In genomic region chr6:167094436-167094819, GRCh38 we compare ENCODE assay signal across 8 cellular contexts. TPM values are rescaled to one million over a fixed set of nuclear protein-coding genes. Genes with fewer than 3 reads are reported as not detected.
DNase-seq lines count a peak whose midpoint lies in the region; ATAC-seq lines count a peak whose summit lies in the region.

No MANE protein-coding gene starts in this region.

- H3K4me1 Mint-ChIP-seq in naive B cell, result peaks cover 73 to 96% (median 90%) of the 10 kb centered on the region in 3 donors

- no peaks in the 10 kb centered on the region for H3K27me3 Mint-ChIP-seq in naive B cell

- DNase-seq in MV-4-11 (lab: John Stamatoyannopoulos, UW) (peak; percentile 71), naive B cell (no peak), NCI-H748 treated with DMSO at 0.1 percent for 48 hours (lab: John Stamatoyannopoulos, UW) (no peak), NCI-H1930 (lab: John Stamatoyannopoulos, UW) (no peak), SKM-1 treated with dmso at 0.1 percent for 144 hours (lab: John Stamatoyannopoulos, UW; ENCODE audit: unreplicated experiment) (no peak)
- no peak for DNase-seq in effector CD4-positive, alpha-beta T cell

- H3K9me3 Mint-ChIP-seq in naive B cell, result peaks cover 0 to 5% (median 0%) of the 10 kb centered on the region in 7 donors

- H3K4me3 Mint-ChIP-seq in naive B cell, result peak overlapping the region; percentile 73 to 97 (median 91)

- ATAC-seq in GM18867 (IDR thresholded peaks at IDR 0.05; ENCODE audit: unreplicated experiment) (peak; percentile 28), GM21786 (IDR thresholded peaks at IDR 0.05; ENCODE audit: unreplicated experiment) (peak; percentile 16), naive B cell (ENCODE audit: low read depth in 2 of 2) (peak in 1 of 2 donors; percentile 2)

- H3K36me3 Mint-ChIP-seq in naive B cell, result peaks cover 0 to 5% of the 10 kb centered on the region in 2 donors

- peak overlapping the region; percentile 98 to 100 (median 100) for H3K27ac Mint-ChIP-seq in naive B cell

RNA-seq across cellular contexts. Expression of gene CCR6, which starts 28.5 kb away (rescaled TPM):
- polyA plus RNA-seq in naive B cell (ENCODE audit: low read depth in 6 of 6), result 100 to 1,000 TPM in 5 of 6 donors, 10 to 100 TPM in 1; 97.4 to 205 (median 126) TPM
